7 cellular contexts compared by ENCODE assay signal in the genomic region with DNA sequence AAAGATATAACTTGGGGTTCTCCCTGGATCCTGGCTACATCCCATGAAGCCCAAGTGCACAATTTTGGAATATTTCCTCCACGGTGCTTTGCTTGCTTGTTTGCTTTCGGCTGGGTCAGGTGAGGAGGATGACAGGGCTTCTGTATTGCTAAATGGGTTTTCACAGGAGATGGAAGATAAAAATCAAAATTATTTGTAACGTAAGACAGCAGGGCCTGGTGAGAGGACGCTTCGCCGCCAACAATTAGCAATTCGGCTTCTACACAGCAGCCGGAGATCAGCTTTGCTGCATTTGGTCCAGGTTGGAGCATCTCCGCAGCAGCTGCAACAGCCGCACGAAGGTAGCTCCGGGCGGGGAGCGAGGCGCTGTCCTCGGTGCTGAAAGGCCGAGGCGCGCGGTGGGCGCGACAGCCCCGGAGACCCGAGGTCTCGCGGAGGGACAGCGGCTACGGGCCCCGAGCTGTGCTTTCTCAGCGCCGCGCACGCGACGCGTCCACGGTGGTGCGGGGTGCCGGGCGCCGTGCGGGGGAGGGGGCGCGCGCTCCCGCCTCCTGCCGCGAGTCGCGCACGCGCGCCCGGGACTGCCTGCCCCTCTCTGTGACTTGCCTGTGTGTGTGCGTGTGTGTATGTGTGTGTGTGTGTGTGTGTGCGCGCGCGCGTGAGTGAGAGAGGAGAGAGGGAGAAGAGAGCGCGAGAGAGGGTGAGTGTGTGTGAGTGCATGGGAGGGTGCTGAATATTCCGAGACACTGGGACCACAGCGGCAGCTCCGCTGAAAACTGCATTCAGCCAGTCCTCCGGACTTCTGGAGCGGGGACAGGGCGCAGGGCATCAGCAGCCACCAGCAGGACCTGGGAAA. TPM values are rescaled to one million over a fixed set of nuclear protein-coding genes. Genes with fewer than 3 reads are reported as not detected.
DNase-seq lines count a peak whose midpoint lies in the region; ATAC-seq and TF ChIP-seq lines count a peak whose summit lies in the region.

A gene (plus strand): TSS at position 703 of the 856 bp plus-strand sequence. CDS start 315 bp downstream, outside the sequence.

- no peaks in the 10 kb centered on the region for H3K4me1 ChIP-seq in CD4-positive, alpha-beta memory T cell (ENCODE audit: insufficient read depth, low read length)

- no peak for TF ChIP-seq POLR2A in NB4 (IDR thresholded peaks at IDR 0.05; ENCODE audit: extremely low read depth, insufficient read length)

- CTCF ChIA-PET in CD4-positive, alpha-beta memory T cell (lab: Charles Lee; ENCODE audit: partially characterized antibody): no interaction called here

- POLR2A ChIA-PET in CD4-positive, alpha-beta memory T cell (lab: Charles Lee; ENCODE audit: partially characterized antibody): no interaction called here

- TF ChIP-seq CTCF in NB4 (IDR thresholded peaks at IDR 0.05; ENCODE audit: low read depth, low read length) (no peak), glutamatergic neuron (IDR thresholded peaks at IDR 0.05; ENCODE audit: partially characterized antibody, unreplicated experiment) (no peak)

- intact Hi-C loops in activated T-helper 2 cell treated with anti-CD3 and anti-CD28 coated beads, Interferon-gamma antibody, Interleukin-2, Interleukin-4, amounts not matched to agents 10 μg/mL and 5 μg/mL and 100 μg/mL, durations not matched to agents 14 hours and 24 hours and 36 hours (cut with micrococcal nuclease): no loop called here
- intact Hi-C loops in CD4-positive, alpha-beta memory T cell (cut with micrococcal nuclease): no loop called here

- DNase-seq in NB4 (ENCODE audit: low read depth) (peak; percentile 1), glutamatergic neuron (peak; percentile 58), pons (ENCODE audit: low spot score) (peak; percentile 77)
- DNase-seq in activated T-helper 2 cell treated with anti-CD3 and anti-CD28 coated beads, Interferon-gamma antibody, Interleukin-2, Interleukin-4, amounts not matched to agents 10 μg/mL and 5 μg/mL and 100 μg/mL, durations not matched to agents 14 hours and 24 hours and 36 hours (ENCODE audit: low spot score): peak; percentile 18
- no peak for DNase-seq in CD4-positive, alpha-beta memory T cell

- peaks cover 20% of the 10 kb centered on the region for H3K27me3 Mint-ChIP-seq in activated T-helper 2 cell treated with anti-CD3 and anti-CD28 coated beads, Interferon-gamma antibody, Interleukin-2, Interleukin-4, amounts not matched to agents 10 μg/mL and 5 μg/mL and 100 μg/mL, durations not matched to agents 14 hours and 24 hours and 36 hours (ENCODE audit: low read depth)
- peaks cover 14% of the 10 kb centered on the region for H3K27me3 Mint-ChIP-seq in glutamatergic neuron (ENCODE audit: unreplicated experiment)
- H3K27me3 Mint-ChIP-seq in CD4-positive, alpha-beta memory T cell: peaks cover 11% of the 10 kb centered on the region in 2 donors

- H3K4me3 ChIP-seq in NB4 (ENCODE audit: low read depth, low read length): no peak within 1 kb of the TSS
- H3K4me3 ChIP-seq in CD4-positive, alpha-beta memory T cell (ENCODE audit: low read length in 2 of 2): no peak within 1 kb of the TSS

- no peak within 1 kb of the TSS for H3K27ac Mint-ChIP-seq in activated T-helper 2 cell treated with anti-CD3 and anti-CD28 coated beads, Interferon-gamma antibody, Interleukin-2, Interleukin-4, amounts not matched to agents 10 μg/mL and 5 μg/mL and 100 μg/mL, durations not matched to agents 14 hours and 24 hours and 36 hours
- H3K27ac Mint-ChIP-seq in glutamatergic neuron (ENCODE audit: unreplicated experiment): peak within 1 kb of the TSS; percentile 93
- H3K27ac Mint-ChIP-seq in CD4-positive, alpha-beta memory T cell: no peak within 1 kb of the TSS

- H3K36me3 Mint-ChIP-seq in activated T-helper 2 cell treated with anti-CD3 and anti-CD28 coated beads, Interferon-gamma antibody, Interleukin-2, Interleukin-4, amounts not matched to agents 10 μg/mL and 5 μg/mL and 100 μg/mL, durations not matched to agents 14 hours and 24 hours and 36 hours (ENCODE audit: low read depth): no peaks in the 10 kb centered on the region
- H3K36me3 Mint-ChIP-seq in glutamatergic neuron (ENCODE audit: unreplicated experiment): no peaks in the 10 kb centered on the region
- H3K36me3 Mint-ChIP-seq in CD4-positive, alpha-beta memory T cell: no peaks in the 10 kb centered on the region

- H3K27ac ChIP-seq in CD4-positive, alpha-beta memory T cell (ENCODE audit: low read depth, low read length): no peak within 1 kb of the TSS

- H3K4me1 Mint-ChIP-seq in activated T-helper 2 cell treated with anti-CD3 and anti-CD28 coated beads, Interferon-gamma antibody, Interleukin-2, Interleukin-4, amounts not matched to agents 10 μg/mL and 5 μg/mL and 100 μg/mL, durations not matched to agents 14 hours and 24 hours and 36 hours (ENCODE audit: low read depth): no peaks in the 10 kb centered on the region
- peaks cover 4% of the 10 kb centered on the region for H3K4me1 Mint-ChIP-seq in glutamatergic neuron (ENCODE audit: low read depth, unreplicated experiment)
- peaks cover 0 to 1% (median 0%) of the 10 kb centered on the region in 4 donors for H3K4me1 Mint-ChIP-seq in CD4-positive, alpha-beta memory T cell

- H3K9me3 ChIP-seq in CD4-positive, alpha-beta memory T cell (ENCODE audit: control insufficient read depth in 1 of 2, low read length in 2 of 2): no peaks in the 10 kb centered on the region

- no peaks in the 10 kb centered on the region for H3K36me3 ChIP-seq in CD4-positive, alpha-beta memory T cell (ENCODE audit: insufficient read depth, low read length)

- no peaks in the 10 kb centered on the region for H3K9me3 Mint-ChIP-seq in activated T-helper 2 cell treated with anti-CD3 and anti-CD28 coated beads, Interferon-gamma antibody, Interleukin-2, Interleukin-4, amounts not matched to agents 10 μg/mL and 5 μg/mL and 100 μg/mL, durations not matched to agents 14 hours and 24 hours and 36 hours
- peaks cover 7% of the 10 kb centered on the region for H3K9me3 Mint-ChIP-seq in glutamatergic neuron (ENCODE audit: unreplicated experiment)
- H3K9me3 Mint-ChIP-seq in CD4-positive, alpha-beta memory T cell: peaks cover 2 to 26% (median 11%) of the 10 kb centered on the region in 8 donors

- ATAC-seq in GM19395 (IDR thresholded peaks at IDR 0.05; ENCODE audit: unreplicated experiment) (peak; percentile 61), GM18867 (IDR thresholded peaks at IDR 0.05; ENCODE audit: unreplicated experiment) (no peak)

- no peaks in the 10 kb centered on the region for H3K27me3 ChIP-seq in CD4-positive, alpha-beta memory T cell (ENCODE audit: insufficient read depth, low read length)

- H3K4me3 Mint-ChIP-seq in activated T-helper 2 cell treated with anti-CD3 and anti-CD28 coated beads, Interferon-gamma antibody, Interleukin-2, Interleukin-4, amounts not matched to agents 10 μg/mL and 5 μg/mL and 100 μg/mL, durations not matched to agents 14 hours and 24 hours and 36 hours (ENCODE audit: low read depth): no peak within 1 kb of the TSS
- H3K4me3 Mint-ChIP-seq in glutamatergic neuron (ENCODE audit: unreplicated experiment): peak within 1 kb of the TSS; percentile 96
- H3K4me3 Mint-ChIP-seq in CD4-positive, alpha-beta memory T cell: no peak within 1 kb of the TSS

RNA-seq across cellular contexts. Expression of the gene that starts here (rescaled TPM):
- total RNA-seq in activated T-helper 2 cell treated with anti-CD3 and anti-CD28 coated beads, Interferon-gamma antibody, Interleukin-2, Interleukin-4, amounts not matched to agents 10 μg/mL and 5 μg/mL and 100 μg/mL, durations not matched to agents 14 hours and 24 hours and 36 hours: not detected in 2 replicates
- total RNA-seq in glutamatergic neuron (ENCODE audit: unreplicated experiment): 21.3 TPM
- not detected for total RNA-seq in CD4-positive, alpha-beta memory T cell
- not detected for polyA plus RNA-seq in CD4-positive, alpha-beta memory T cell

Comparison
In these comparisons a context has a peak if more than half of its experiments do, and no peak if none do; other contexts are left out.
1. RNA of the gene that starts here (total RNA-seq): 21.3 TPM in glutamatergic neuron (single experiment); not detected in activated T-helper 2 cell treated with anti-CD3 and anti-CD28 coated beads, Interferon-gamma antibody, Interleukin-2, Interleukin-4, amounts not matched to agents 10 μg/mL and 5 μg/mL and 100 μg/mL, durations not matched to agents 14 hours and 24 hours and 36 hours and not detected in CD4-positive, alpha-beta memory T cell; every median in the first group is over 10 times any median in the second.
2. Peak in DNase-seq in activated T-helper 2 cell treated with anti-CD3 and anti-CD28 coated beads, Interferon-gamma antibody, Interleukin-2, Interleukin-4, amounts not matched to agents 10 μg/mL and 5 μg/mL and 100 μg/mL, durations not matched to agents 14 hours and 24 hours and 36 hours; RNA of the gene not detected or under 1 TPM.
3. DNase-seq: peak in NB4 (single experiment), glutamatergic neuron (single experiment) and pons (single experiment); none in CD4-positive, alpha-beta memory T cell (0 of 5).